1 cellular context compared by ENCODE assay signal in genomic region chr5:130912088-130912487, GRCh38.
TF ChIP-seq lines count a peak whose summit lies in the region.

No MANE protein-coding gene starts in this region.

TF ChIP-seq in WTC11, 78 proteins besides CTCF, POLR2A, EP300 and RAD21:
- TF ChIP-seq ARID4B (CRISPR knock-in tag; IDR thresholded peaks at IDR 0.05; ENCODE audit: borderline replicate concordance) (no peak), EMX1 (CRISPR knock-in tag; IDR thresholded peaks at IDR 0.05) (no peak), FOXK1 (CRISPR knock-in tag; IDR thresholded peaks at IDR 0.05) (no peak), ZNF416 (CRISPR knock-in tag; IDR thresholded peaks at IDR 0.05) (no peak), ZNF671 (CRISPR knock-in tag; IDR thresholded peaks at IDR 0.05) (no peak), FOXP1 (CRISPR knock-in tag; IDR thresholded peaks at IDR 0.05; ENCODE audit: borderline replicate concordance) (no peak), ATF1 (CRISPR knock-in tag; IDR thresholded peaks at IDR 0.05) (no peak)
